In the genomic region with DNA sequence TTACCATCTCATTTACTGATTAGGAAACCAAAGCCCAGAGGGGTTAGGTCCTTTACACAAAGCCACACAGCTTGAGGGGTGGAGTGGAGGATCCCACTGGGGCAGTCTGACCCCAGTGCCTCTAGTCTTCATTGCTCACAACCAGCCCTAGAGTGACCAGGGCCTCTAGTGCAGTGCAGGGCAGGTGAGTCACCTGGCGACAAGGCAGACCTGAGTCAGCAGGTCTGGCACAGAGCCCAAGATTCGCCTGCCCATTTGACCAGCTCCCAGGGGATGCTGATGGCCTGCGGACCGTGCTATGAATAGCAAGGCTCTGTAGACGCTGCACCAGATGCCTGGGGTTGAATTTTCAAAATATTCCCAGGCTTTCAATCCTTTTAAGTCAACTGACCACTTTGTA, we compare ENCODE assay signal across 9 cellular contexts. TPM values are rescaled to one million over a fixed set of nuclear protein-coding genes. Genes with fewer than 3 reads are reported as not detected.
DNase-seq lines count a peak whose midpoint lies in the region; ATAC-seq and TF ChIP-seq lines count a peak whose summit lies in the region.
"Had no signal": no experiment of that assay in that cellular context is flagged by ENCODE, and none has a peak within 500 bp of the region (broad histone marks: within the 10 kb centered on the region; RNA-seq: fewer than 3 reads in every experiment).

No MANE protein-coding gene starts in this region.

- no peaks in the 10 kb centered on the region for H3K4me1 ChIP-seq in psoas muscle

- H3K27ac Mint-ChIP-seq in activated naive CD4-positive, alpha-beta T cell treated with anti-CD3 and anti-CD28 coated beads, Interleukin-2, amount 10 ng/mL, durations not matched to agents 7 days and 5 days = no peak overlapping the region
- H3K27ac Mint-ChIP-seq in activated T-cell treated with anti-CD3 and anti-CD28 coated beads, Interleukin-2, amount 50 U/mL, for 72 hours = no peak overlapping the region
- H3K27ac Mint-ChIP-seq: activated B cell treated with CpG ODN at 0.5 μM for 24 hours had no signal

- H3K4me3 Mint-ChIP-seq in activated naive CD4-positive, alpha-beta T cell treated with anti-CD3 and anti-CD28 coated beads, Interleukin-2, amount 10 ng/mL, durations not matched to agents 7 days and 5 days = no peak overlapping the region
- no peak overlapping the region for H3K4me3 Mint-ChIP-seq in activated T-cell treated with anti-CD3 and anti-CD28 coated beads, Interleukin-2, amount 50 U/mL, for 72 hours
- H3K4me3 Mint-ChIP-seq: activated B cell treated with CpG ODN at 0.5 μM for 24 hours had no signal

- H3K36me3 Mint-ChIP-seq in activated naive CD4-positive, alpha-beta T cell treated with anti-CD3 and anti-CD28 coated beads, Interleukin-2, amount 10 ng/mL, durations not matched to agents 7 days and 5 days = no peaks in the 10 kb centered on the region
- H3K36me3 Mint-ChIP-seq in activated T-cell treated with anti-CD3 and anti-CD28 coated beads, Interleukin-2, amount 50 U/mL, for 72 hours (ENCODE audit: insufficient read depth in 2 of 2) = no peaks in the 10 kb centered on the region

- TF ChIP-seq CTCF in brain microvascular endothelial cell (IDR thresholded peaks at IDR 0.05; ENCODE audit: low read depth, low read length, missing control alignments) (no peak), psoas muscle (IDR thresholded peaks at IDR 0.05) (no peak)

- intact Hi-C loops in psoas muscle (cut with DNase I) = no loop called here

- H3K27ac ChIP-seq in brain microvascular endothelial cell = no peak overlapping the region
- H3K27ac ChIP-seq in psoas muscle = no peak overlapping the region
- H3K27ac ChIP-seq: dorsolateral prefrontal cortex had no signal

- in situ Hi-C loops in brain microvascular endothelial cell (cut with HindIII; ENCODE audit: low pct_ligation_motif_present, low sequenced_read_pairs) = no loop called here

- no peaks in the 10 kb centered on the region for H3K4me1 Mint-ChIP-seq in activated naive CD4-positive, alpha-beta T cell treated with anti-CD3 and anti-CD28 coated beads, Interleukin-2, amount 10 ng/mL, durations not matched to agents 7 days and 5 days
- H3K4me1 Mint-ChIP-seq in activated T-cell treated with anti-CD3 and anti-CD28 coated beads, Interleukin-2, amount 50 U/mL, for 72 hours (ENCODE audit: low read depth) = no peaks in the 10 kb centered on the region

- DNase-seq in LoVo (ENCODE audit: low spot score) (peak; percentile 63), brain microvascular endothelial cell (peak; percentile 5), psoas muscle (peak in 1 of 2 donors; percentile 26)
- no peak for DNase-seq in activated naive CD4-positive, alpha-beta T cell treated with anti-CD3 and anti-CD28 coated beads, Interleukin-2, amount 10 ng/mL, durations not matched to agents 7 days and 5 days
- no peak for DNase-seq in activated T-cell treated with anti-CD3 and anti-CD28 coated beads, Interleukin-2, amount 50 U/mL, for 72 hours
- DNase-seq: activated B cell treated with CpG ODN at 0.5 μM for 24 hours; activated effector memory CD4-positive, alpha-beta T cell treated with anti-CD3 and anti-CD28 coated beads, Interleukin-2, amount 50 U/mL, for 16 hours; dorsolateral prefrontal cortex had no signal

- no peaks in the 10 kb centered on the region for H3K9me3 Mint-ChIP-seq in activated naive CD4-positive, alpha-beta T cell treated with anti-CD3 and anti-CD28 coated beads, Interleukin-2, amount 10 ng/mL, durations not matched to agents 7 days and 5 days
- no peaks in the 10 kb centered on the region for H3K9me3 Mint-ChIP-seq in activated T-cell treated with anti-CD3 and anti-CD28 coated beads, Interleukin-2, amount 50 U/mL, for 72 hours
- H3K9me3 Mint-ChIP-seq: activated B cell treated with CpG ODN at 0.5 μM for 24 hours had no signal

- 50 to 65% (median 52%) methylated on average over 5 of the region's 5 CpGs for WGBS in psoas muscle, 3 donors

- H3K36me3 ChIP-seq in brain microvascular endothelial cell (replicated peaks) = no peaks in the 10 kb centered on the region
- peaks cover 0 to 3% of the 10 kb centered on the region in 2 donors for H3K36me3 ChIP-seq in psoas muscle (ENCODE audit: insufficient read depth in 1 of 2, low read depth in 1 of 2)

- H3K4me3 ChIP-seq in brain microvascular endothelial cell (ENCODE audit: low read depth, low read length) (no peak overlapping the region), psoas muscle (no peak overlapping the region)
- H3K4me3 ChIP-seq: dorsolateral prefrontal cortex had no signal

- CTCF ChIA-PET in activated naive CD4-positive, alpha-beta T cell treated with anti-CD3 and anti-CD28 coated beads, Interleukin-2, amount 10 ng/mL, durations not matched to agents 7 days and 5 days (lab: Charles Lee) = interaction anchor here (0.7 kb wide), 1 partner anchor 767 kb away, joined by 3 read pairs; no protein-coding TSS in a partner anchor

- H3K27me3 ChIP-seq in brain microvascular endothelial cell (replicated peaks) = no peaks in the 10 kb centered on the region
- H3K27me3 ChIP-seq in psoas muscle (ENCODE audit: insufficient read depth in 3 of 3, low read length in 2 of 3) = no peaks in the 10 kb centered on the region
- H3K27me3 ChIP-seq: dorsolateral prefrontal cortex had no signal

- ATAC-seq in psoas muscle (peak in 3 of 4 donors; percentile 32 to 84 (median 77)), GM21360 (IDR thresholded peaks at IDR 0.05; ENCODE audit: unreplicated experiment) (no peak)
- no peak for ATAC-seq in activated T-cell treated with anti-CD3 and anti-CD28 coated beads, Interleukin-2, amount 50 U/mL, for 72 hours (replicated peaks in 1 of 2)

- no peaks in the 10 kb centered on the region for H3K9me3 ChIP-seq in psoas muscle

- no peaks in the 10 kb centered on the region for H3K27me3 Mint-ChIP-seq in activated naive CD4-positive, alpha-beta T cell treated with anti-CD3 and anti-CD28 coated beads, Interleukin-2, amount 10 ng/mL, durations not matched to agents 7 days and 5 days
- no peaks in the 10 kb centered on the region for H3K27me3 Mint-ChIP-seq in activated T-cell treated with anti-CD3 and anti-CD28 coated beads, Interleukin-2, amount 50 U/mL, for 72 hours (ENCODE audit: low read depth)
- H3K27me3 Mint-ChIP-seq: activated B cell treated with CpG ODN at 0.5 μM for 24 hours had no signal

RNA-seq across cellular contexts. Expression of gene CDH26, which starts 29.9 kb away (rescaled TPM):
- total RNA-seq in psoas muscle = under 1 TPM; 0.22 to 0.77 (median 0.35) TPM
- polyA plus RNA-seq in psoas muscle = under 1 TPM; 0.18 to 0.62 (median 0.32) TPM
- 1 to 10 TPM; 2.4 to 3.1 TPM for total RNA-seq in activated T-cell treated with anti-CD3 and anti-CD28 coated beads, Interleukin-2, amount 50 U/mL, for 72 hours

RNA-seq across cellular contexts. Expression of gene FAM217B, which starts 48.0 kb away (rescaled TPM):
- 10 to 100 TPM in 1 of 4 donors, 1 to 10 TPM in 3; 6.5 to 29.2 (median 6.9) TPM for total RNA-seq in psoas muscle
- polyA plus RNA-seq in psoas muscle = 10 to 100 TPM in 1 of 3 donors, 1 to 10 TPM in 2; 1.9 to 19.8 (median 2.2) TPM
- total RNA-seq in activated T-cell treated with anti-CD3 and anti-CD28 coated beads, Interleukin-2, amount 50 U/mL, for 72 hours = 10 to 100 TPM; 18.2 to 20.4 TPM

RNA-seq across cellular contexts. Expression of gene PPP1R3D, which starts 48.0 kb away (rescaled TPM):
- 1 to 10 TPM; 4.6 to 8.8 (median 7.0) TPM for total RNA-seq in psoas muscle
- 10 to 100 TPM in 1 of 3 donors, 1 to 10 TPM in 2; 2.0 to 14.7 (median 4.3) TPM for polyA plus RNA-seq in psoas muscle
- 1 to 10 TPM; 5.7 to 6.2 TPM for total RNA-seq in activated T-cell treated with anti-CD3 and anti-CD28 coated beads, Interleukin-2, amount 50 U/mL, for 72 hours

RNA-seq across cellular contexts. Expression of gene SYCP2, which starts 54.7 kb away (rescaled TPM):
- 1 to 10 TPM in 1 of 4 donors, under 1 TPM in 3; 0.49 to 1.1 (median 0.79) TPM for total RNA-seq in psoas muscle
- under 1 TPM; 0.29 to 0.42 (median 0.30) TPM for polyA plus RNA-seq in psoas muscle
- 10 to 100 TPM in 1 of 2 donors, 1 to 10 TPM in 1; 5.0 to 11.9 TPM for total RNA-seq in activated T-cell treated with anti-CD3 and anti-CD28 coated beads, Interleukin-2, amount 50 U/mL, for 72 hours

Comparison
In these comparisons a context has a peak if more than half of its experiments do, and no peak if none do; other contexts are left out.
1. DNase-seq: peak in LoVo (single experiment) and brain microvascular endothelial cell (single experiment); none in activated naive CD4-positive, alpha-beta T cell treated with anti-CD3 and anti-CD28 coated beads, Interleukin-2, amount 10 ng/mL, durations not matched to agents 7 days and 5 days (single experiment) and activated T-cell treated with anti-CD3 and anti-CD28 coated beads, Interleukin-2, amount 50 U/mL, for 72 hours (0 of 2).
2. ATAC-seq: peak in psoas muscle (3 of 4); none in activated T-cell treated with anti-CD3 and anti-CD28 coated beads, Interleukin-2, amount 50 U/mL, for 72 hours (0 of 2) and GM21360 (single experiment).